Comparison of ENCODE assay signal across 27 cellular contexts in the genomic region with DNA sequence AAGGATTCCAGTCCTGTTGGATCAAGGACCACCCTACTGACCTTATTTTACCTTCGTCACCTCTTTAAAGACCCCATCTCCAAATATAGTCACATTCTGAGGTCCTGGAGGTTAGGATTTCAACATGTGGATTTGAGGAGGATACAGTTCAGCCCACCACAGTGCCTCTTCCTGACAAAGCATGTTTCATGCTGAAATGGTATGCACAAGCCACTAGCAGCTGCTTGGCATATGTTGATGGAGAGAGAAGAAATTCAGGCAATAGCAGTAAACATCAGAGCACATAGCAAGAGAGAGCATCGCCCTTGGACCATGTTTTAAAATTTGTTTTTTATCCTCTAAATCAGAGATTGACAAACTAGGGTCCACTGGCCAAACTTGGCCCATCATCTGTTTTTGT.
"Had no signal": no experiment of that assay in that cellular context is flagged by ENCODE, and none has a peak within 500 bp of the region (broad histone marks: within the 10 kb centered on the region; RNA-seq: fewer than 3 reads in every experiment).

No MANE protein-coding gene starts in this region.

- H3K27me3 Mint-ChIP-seq: progenitor cell of endocrine pancreas had no signal

- H3K4me1 Mint-ChIP-seq: nephron; neural progenitor cell; stimulated activated effector memory CD8-positive, alpha-beta T cell treated with anti-CD3 and anti-CD28 coated beads, Interleukin-12 subunit alpha, Interleukin-12 subunit beta, amount 100 ng/mL, for 72 hours; stimulated activated naive B cell treated with anti-CD40 and anti-IgM and Interleukin-4, amounts not matched to agents 10 μg/mL and 1 μg/mL and 100 μg/mL, for 72 hours had no signal

- H3K9ac ChIP-seq: neural progenitor cell, parathyroid adenoma had no signal

- H3K27ac Mint-ChIP-seq: nephron; neural progenitor cell; progenitor cell of endocrine pancreas; stimulated activated effector memory CD8-positive, alpha-beta T cell treated with anti-CD3 and anti-CD28 coated beads, Interleukin-12 subunit alpha, Interleukin-12 subunit beta, amount 100 ng/mL, for 72 hours; stimulated activated naive B cell treated with anti-CD40 and anti-IgM and Interleukin-4, amounts not matched to agents 10 μg/mL and 1 μg/mL and 100 μg/mL, for 72 hours; stimulated activated naive CD8-positive, alpha-beta T cell treated with anti-CD3 and anti-CD28 coated beads, Interleukin-15, Interleukin-2, amounts not matched to agents 100 ng/mL and 50 ng/mL, for 24 hours had no signal

- H3K9me3 ChIP-seq: ovary, psoas muscle, right lobe of liver, sigmoid colon, stomach, thoracic aorta, thyroid gland, tibial nerve, upper lobe of left lung, vagina had no signal

- H3K4me3 Mint-ChIP-seq: nephron; neural progenitor cell; stimulated activated effector memory CD8-positive, alpha-beta T cell treated with anti-CD3 and anti-CD28 coated beads, Interleukin-12 subunit alpha, Interleukin-12 subunit beta, amount 100 ng/mL, for 72 hours; stimulated activated naive B cell treated with anti-CD40 and anti-IgM and Interleukin-4, amounts not matched to agents 10 μg/mL and 1 μg/mL and 100 μg/mL, for 72 hours; stimulated activated naive CD8-positive, alpha-beta T cell treated with anti-CD3 and anti-CD28 coated beads, Interleukin-15, Interleukin-2, amounts not matched to agents 100 ng/mL and 50 ng/mL, for 24 hours had no signal

- H3K36me3 Mint-ChIP-seq: neural progenitor cell; stimulated activated effector memory CD8-positive, alpha-beta T cell treated with anti-CD3 and anti-CD28 coated beads, Interleukin-12 subunit alpha, Interleukin-12 subunit beta, amount 100 ng/mL, for 72 hours had no signal

- H3K4me3 ChIP-seq: neural progenitor cell, ovary, psoas muscle, right lobe of liver, sigmoid colon, stomach, thoracic aorta, thyroid gland, tibial nerve, upper lobe of left lung, vagina had no signal

- ATAC-seq: psoas muscle; right cardiac atrium; right lobe of liver; stimulated activated effector memory CD8-positive, alpha-beta T cell treated with anti-CD3 and anti-CD28 coated beads, Interleukin-12 subunit alpha, Interleukin-12 subunit beta, amount 100 ng/mL, for 72 hours; stimulated activated naive B cell treated with anti-CD40 and anti-IgM and Interleukin-4, amounts not matched to agents 10 μg/mL and 1 μg/mL and 100 μg/mL, for 72 hours had no signal

- H3K4me2 ChIP-seq: neural progenitor cell had no signal

- H3K27me3 ChIP-seq: neural progenitor cell, ovary, right lobe of liver, stomach, thyroid gland, tibial nerve, upper lobe of left lung, vagina had no signal

- DNase-seq: occipital lobe; ovary; posterior cingulate gyrus; psoas muscle; right cardiac atrium; right lobe of liver; sigmoid colon; small intestine; stimulated activated CD4-positive, alpha-beta T cell treated with anti-CD3 and anti-CD28 coated beads, Interleukin-15, amount 100 ng/mL, for 24 hours; stimulated activated CD4-positive, alpha-beta T cell treated with anti-CD3 and anti-CD28 coated beads, Interleukin-2, amount 100 ng/mL, for 24 hours; stimulated activated CD4-positive, alpha-beta T cell treated with anti-CD3 and anti-CD28 coated beads, Interleukin-2, amount 100 ng/mL, for 48 hours; stimulated activated CD4-positive, alpha-beta T cell treated with anti-CD3 and anti-CD28 coated beads, Interleukin-4, amount 100 ng/mL, for 24 hours; stimulated activated naive B cell treated with anti-CD40 and anti-IgM and Interleukin-4, amounts not matched to agents 10 μg/mL and 1 μg/mL and 100 μg/mL, for 72 hours; stimulated activated naive CD4-positive, alpha-beta T cell treated with Interleukin-2 at 50 U/mL for 16 hours; stomach; thyroid gland; trophoblast cell; upper lobe of left lung had no signal

- H3K36me3 ChIP-seq: neural progenitor cell, ovary, right lobe of liver, sigmoid colon, stomach, thoracic aorta, thyroid gland, tibial nerve, upper lobe of left lung, vagina had no signal

- H3K4me1 ChIP-seq: neural progenitor cell, parathyroid adenoma, psoas muscle, right lobe of liver, sigmoid colon, stomach, thyroid gland, tibial nerve, upper lobe of left lung, vagina had no signal

- H3K79me2 ChIP-seq: parathyroid adenoma had no signal

- H2AFZ ChIP-seq: neural progenitor cell, parathyroid adenoma had no signal

- H3K27ac ChIP-seq: neural progenitor cell, ovary, parathyroid adenoma, psoas muscle, right lobe of liver, sigmoid colon, stomach, thoracic aorta, thyroid gland, tibial nerve, upper lobe of left lung, vagina had no signal
